In the genomic region with DNA sequence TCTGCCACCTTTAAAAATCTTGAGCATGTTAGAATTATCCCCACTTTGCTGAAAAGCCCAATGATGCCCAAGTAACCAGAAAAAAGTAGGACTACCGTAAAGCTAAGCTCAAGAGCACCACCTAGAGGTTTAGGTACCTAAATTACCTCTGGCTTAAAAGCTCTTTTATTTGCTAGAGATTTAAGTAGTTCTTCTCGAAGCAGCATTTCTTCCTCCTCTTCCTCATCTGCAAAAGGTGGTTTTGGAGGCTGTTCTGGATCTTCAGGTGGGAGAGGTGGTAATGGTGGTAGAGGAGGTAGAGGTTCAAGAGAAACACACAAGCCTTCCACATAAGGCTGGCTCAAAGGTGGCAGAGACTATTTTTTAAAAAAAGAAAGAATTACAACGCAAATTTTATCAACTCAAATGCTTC, we compare ENCODE assay signal across 9 cellular contexts. TPM values are rescaled to one million over a fixed set of nuclear protein-coding genes. Genes with fewer than 3 reads are reported as not detected.
A peak's percentile ranks its signal among the peaks of the same experiment; 100 is the strongest.
DNase-seq lines count a peak whose midpoint lies in the region; ATAC-seq and TF ChIP-seq lines count a peak whose summit lies in the region.
"Had no signal": no experiment of that assay in that cellular context is flagged by ENCODE, and none has a peak within 500 bp of the region (broad histone marks: within the 10 kb centered on the region; RNA-seq: fewer than 3 reads in every experiment).

No MANE protein-coding gene starts in this region.

- no peak overlapping the region for H2AFZ ChIP-seq in neuronal stem cell (ENCODE audit: low read length)

- ATAC-seq in HG03439 (IDR thresholded peaks at IDR 0.05; ENCODE audit: unreplicated experiment), result no peak

- no peak overlapping the region for H3K23ac ChIP-seq in neuronal stem cell (ENCODE audit: low read depth, low read length, poor library complexity)

- H3K79me1 ChIP-seq in neuronal stem cell (ENCODE audit: low read depth, low read length), result no peaks in the 10 kb centered on the region

- TF ChIP-seq EP300 in esophagus muscularis mucosa (IDR thresholded peaks at IDR 0.05), result no peak

- H3K4me3 ChIP-seq in HAP-1 (no peak overlapping the region), esophagus muscularis mucosa (no peak overlapping the region), neuronal stem cell (ENCODE audit: low read length in 2 of 2) (no peak overlapping the region)
- H3K4me3 ChIP-seq: BLaER1 treated with 17β-estradiol and CSF1 and Interleukin-3, amounts not matched to agents 10 nM and 100 nM had no signal

- no peak overlapping the region for H4K8ac ChIP-seq in neuronal stem cell (ENCODE audit: low read depth, low read length)

- H3K4ac ChIP-seq in neuronal stem cell (ENCODE audit: low read length), result no peak overlapping the region

- no peak overlapping the region for H3K14ac ChIP-seq in neuronal stem cell (ENCODE audit: low read length)

- no peak overlapping the region for H3K18ac ChIP-seq in neuronal stem cell (ENCODE audit: low read length)

- H3K9me3 ChIP-seq in HAP-1 (no peaks in the 10 kb centered on the region), esophagus muscularis mucosa (no peaks in the 10 kb centered on the region), neuronal stem cell (replicated peaks in 1 of 2; ENCODE audit: control insufficient read depth in 2 of 2, insufficient read depth in 1 of 2, low read depth in 1 of 2, low read length in 2 of 2) (no peaks in the 10 kb centered on the region)
- H3K9me3 ChIP-seq: BLaER1 treated with 17β-estradiol and CSF1 and Interleukin-3, amounts not matched to agents 10 nM and 100 nM had no signal

- no peaks in the 10 kb centered on the region for H3K4me1 ChIP-seq in HAP-1
- no peaks in the 10 kb centered on the region for H3K4me1 ChIP-seq in esophagus muscularis mucosa
- H3K4me1 ChIP-seq in neuronal stem cell (ENCODE audit: control insufficient read depth in 2 of 2, insufficient read depth in 1 of 2, low read depth in 1 of 2, low read length in 2 of 2), result no peaks in the 10 kb centered on the region

- in situ Hi-C loops in HAP-1 (cut with MboI; ENCODE audit: low sequenced_read_pairs), result loop anchor here (25.0 kb wide), 1 partner anchor 199 kb away; a partner anchor contains a TSS

- H3K36me3 ChIP-seq in HAP-1 (replicated peaks) (peaks cover 69% of the 10 kb centered on the region), esophagus muscularis mucosa (peaks cover 28 to 98% (median 61%) of the 10 kb centered on the region in 4 donors), neuronal stem cell (replicated peaks in 1 of 2; ENCODE audit: control insufficient read depth in 2 of 2, insufficient read depth in 2 of 2, low read length in 2 of 2) (peaks cover 15 to 100% of the 10 kb centered on the region in 2 donors)

- peak; percentile 1 to 67 for DNase-seq in NCI-H524 (lab: John Stamatoyannopoulos, UW)
- no peak for DNase-seq in NCI-H524 treated with DMSO at 0.1 percent for 48 hours (lab: John Stamatoyannopoulos, UW)
- peak; percentile 37 to 75 for DNase-seq in HAP-1 (ENCODE audit: low spot score in 2 of 2)
- peak; percentile 56 for DNase-seq in NCI-H1694 treated with DMSO at 0.1 percent for 48 hours (lab: John Stamatoyannopoulos, UW)
- DNase-seq in SW480 (ENCODE audit: low spot score), result peak; percentile 64
- no peak for DNase-seq in esophagus muscularis mucosa (ENCODE audit: extremely low spot score)
- peak; percentile 55 for DNase-seq in neuronal stem cell (ENCODE audit: low spot score)

- no peak overlapping the region for H2BK120ac ChIP-seq in neuronal stem cell (ENCODE audit: low read depth, low read length)

- 30% methylated on average over 3 of the region's 3 CpGs for WGBS in esophagus muscularis mucosa
- WGBS in neuronal stem cell (ENCODE audit: extremely low coverage in 2 of 2, insufficient read length in 2 of 2, insufficient replicate concordance in 1 of 2), 2 donors, result no CpG with 5 or more reads among the region's 3 CpGs

- H3K27me3 ChIP-seq in HAP-1 (ENCODE audit: low read depth) (no peaks in the 10 kb centered on the region), esophagus muscularis mucosa (no peaks in the 10 kb centered on the region), neuronal stem cell (ENCODE audit: control insufficient read depth in 3 of 3, insufficient read depth in 3 of 3, low read depth in 1 of 3, low read length in 3 of 3) (no peaks in the 10 kb centered on the region)
- H3K27me3 ChIP-seq: BLaER1 treated with 17β-estradiol and CSF1 and Interleukin-3, amounts not matched to agents 10 nM and 100 nM had no signal

- H2BK5ac ChIP-seq in neuronal stem cell (ENCODE audit: low read length), result no peak overlapping the region

- intact Hi-C loops in esophagus muscularis mucosa (cut with DNase I), result loop anchor here (5.0 kb wide), 1 partner anchor 219 kb away; no protein-coding TSS in a partner anchor

- no peak overlapping the region for H3K27ac ChIP-seq in esophagus muscularis mucosa (replicated peaks in 1 of 4)
- no peak overlapping the region for H3K27ac ChIP-seq in neuronal stem cell (replicated peaks; ENCODE audit: low read length)
- H3K27ac ChIP-seq: BLaER1 treated with 17β-estradiol and CSF1 and Interleukin-3, amounts not matched to agents 10 nM and 100 nM had no signal

- no peak overlapping the region for H2AK5ac ChIP-seq in neuronal stem cell (ENCODE audit: low read depth, low read length)

- H3K9ac ChIP-seq in neuronal stem cell (ENCODE audit: low read depth, low read length, poor library complexity), result no peak overlapping the region
- H3K9ac ChIP-seq: BLaER1 treated with 17β-estradiol and CSF1 and Interleukin-3, amounts not matched to agents 10 nM and 100 nM had no signal

- TF ChIP-seq CTCF in esophagus muscularis mucosa (IDR thresholded peaks at IDR 0.05), result peak; percentile 34 to 74 (median 51)

- no peak overlapping the region for H4K91ac ChIP-seq in neuronal stem cell (ENCODE audit: low read depth, low read length, poor library complexity)

- no peak for TF ChIP-seq POLR2A in esophagus muscularis mucosa (IDR thresholded peaks at IDR 0.05; ENCODE audit: low read depth)

- no peak overlapping the region for H2BK12ac ChIP-seq in neuronal stem cell (ENCODE audit: low read length)

- no peak overlapping the region for H3K4me2 ChIP-seq in neuronal stem cell (ENCODE audit: insufficient read depth, low read length, poor library complexity, severe bottlenecking)
- H3K4me2 ChIP-seq: BLaER1 treated with 17β-estradiol and CSF1 and Interleukin-3, amounts not matched to agents 10 nM and 100 nM had no signal

- no peak overlapping the region for H2BK15ac ChIP-seq in neuronal stem cell (ENCODE audit: low read length)

RNA-seq across cellular contexts. Expression of a gene that starts 26.9 kb away (rescaled TPM):
- total RNA-seq in esophagus muscularis mucosa, result 10 to 100 TPM; 19.4 to 44.0 (median 25.9) TPM
- 27.6 TPM for polyA plus RNA-seq in neuronal stem cell (2013, experiment 1 of 2)
- 28.0 TPM for polyA plus RNA-seq in neuronal stem cell (2013, experiment 2 of 2)

RNA-seq across cellular contexts. Expression of a gene that starts 27.4 kb away (rescaled TPM):
- total RNA-seq in esophagus muscularis mucosa, result 1 to 10 TPM; 3.3 to 5.1 (median 3.7) TPM
- polyA plus RNA-seq in neuronal stem cell (2013, experiment 1 of 2), result 15.2 TPM
- 15.2 TPM for polyA plus RNA-seq in neuronal stem cell (2013, experiment 2 of 2)

RNA-seq across cellular contexts. Expression of a gene that starts 49.2 kb away (rescaled TPM):
- total RNA-seq in esophagus muscularis mucosa, result 10 to 100 TPM in 3 of 4 donors, 1 to 10 TPM in 1; 9.6 to 24.2 (median 16.6) TPM
- 4.7 TPM for polyA plus RNA-seq in neuronal stem cell (2013, experiment 1 of 2)
- 4.9 TPM for polyA plus RNA-seq in neuronal stem cell (2013, experiment 2 of 2)

Comparison
In these comparisons a context has a peak if more than half of its experiments do, and no peak if none do; other contexts are left out.
1. DNase-seq: peak in NCI-H524 (2 of 2), HAP-1 (2 of 2), NCI-H1694 treated with DMSO at 0.1 percent for 48 hours (single experiment), SW480 (single experiment) and neuronal stem cell (single experiment); none in NCI-H524 treated with DMSO at 0.1 percent for 48 hours (single experiment) and esophagus muscularis mucosa (single experiment).